In genomic region chr6:34319471-34319885, GRCh38 we compare ENCODE assay signal across 1 cellular context.
TF ChIP-seq lines count a peak whose summit lies in the region.

No MANE protein-coding gene starts in this region.

TF ChIP-seq in HCT116, 20 proteins besides CTCF, POLR2A, EP300 and RAD21 (continued from another document):
- TF ChIP-seq REST (IDR thresholded peaks at IDR 0.05; ENCODE audit: low read depth) (no peak), TCF7L2 (IDR thresholded peaks at IDR 0.05; ENCODE audit: borderline replicate concordance, extremely low read depth, insufficient read depth, insufficient read length) (no peak), ATF3 (IDR thresholded peaks at IDR 0.05) (no peak)
TF ChIP-seq in HCT116: peak in this region for 0.
